In genomic region chr5:118990582-118990981, GRCh38 we compare ENCODE assay signal across 21 cellular contexts. TPM values are rescaled to one million over a fixed set of nuclear protein-coding genes. Genes with fewer than 3 reads are reported as not detected.
DNase-seq lines count a peak whose midpoint lies in the region; ATAC-seq and TF ChIP-seq lines count a peak whose summit lies in the region.
"Had no signal": no experiment of that assay in that cellular context is flagged by ENCODE, and none has a peak within 500 bp of the region (broad histone marks: within the 10 kb centered on the region; RNA-seq: fewer than 3 reads in every experiment).

No MANE protein-coding gene starts in this region.

- H3K79me2 ChIP-seq in hepatocyte (peaks cover 16% of the 10 kb centered on the region), trophoblast cell (ENCODE audit: control insufficient read depth, insufficient read depth, low read length, poor library complexity) (peaks cover 2% of the 10 kb centered on the region)

- H2AK5ac ChIP-seq in trophoblast cell (ENCODE audit: low read length), result no peak overlapping the region

- DNase-seq in Caco-2, result no peak
- no peak for DNase-seq in activated B cell treated with CpG ODN at 0.5 μM for 24 hours
- no peak for DNase-seq in hepatocyte (ENCODE audit: low spot score)
- DNase-seq in trophoblast cell, result peak; percentile 57 to 74
- DNase-seq in stimulated activated CD4-positive, alpha-beta T cell treated with anti-CD3 and anti-CD28 coated beads, Interleukin-15, amount 100 ng/mL, for 24 hours, result no peak
- DNase-seq in lower lobe of right lung, result no peak
- DNase-seq in NCI-H510A (lab: John Stamatoyannopoulos, UW), result no peak
- DNase-seq: DMS153; EL; H9; MM.1S; NCI-H1105; NCI-H1694 treated with DMSO at 0.1 percent for 48 hours; NCI-H345; NCI-H69; NK-92 treated with Interleukin-12 subunit alpha and Interleukin-12 subunit beta, amount 100 ng/mL, for 24 hours; OCI-M1 had no signal

- no peak overlapping the region for H4K12ac ChIP-seq in trophoblast cell (ENCODE audit: low read depth, low read length)

- H2BK120ac ChIP-seq in trophoblast cell (ENCODE audit: insufficient read depth, low read length, poor library complexity), result no peak overlapping the region

- H2AFZ ChIP-seq in hepatocyte, result no peak overlapping the region
- no peak overlapping the region for H2AFZ ChIP-seq in trophoblast cell (ENCODE audit: insufficient read depth, low read length, poor library complexity)

- H3K36me3 Mint-ChIP-seq in Caco-2 (ENCODE audit: insufficient read depth, unreplicated experiment) (no peaks in the 10 kb centered on the region), activated B cell treated with CpG ODN at 0.5 μM for 24 hours (ENCODE audit: low read depth) (no peaks in the 10 kb centered on the region)

- H3K27ac ChIP-seq in hepatocyte, result peak overlapping the region; percentile 74
- no peak overlapping the region for H3K27ac ChIP-seq in trophoblast cell (ENCODE audit: low read depth, low read length)
- H3K27ac ChIP-seq in lower lobe of right lung, result no peak overlapping the region
- H3K27ac ChIP-seq: A549, C4-2B, RWPE1 had no signal

- no peaks in the 10 kb centered on the region for H3K27me3 ChIP-seq in Caco-2 (replicated peaks; ENCODE audit: control insufficient read depth, insufficient read depth, low read length)
- H3K27me3 ChIP-seq in hepatocyte, result no peaks in the 10 kb centered on the region
- H3K27me3 ChIP-seq in trophoblast cell (ENCODE audit: insufficient read depth, low read length), result no peaks in the 10 kb centered on the region
- no peaks in the 10 kb centered on the region for H3K27me3 ChIP-seq in lower lobe of right lung (ENCODE audit: low read depth)

- no peaks in the 10 kb centered on the region for H4K20me1 ChIP-seq in hepatocyte (ENCODE audit: insufficient read depth, poor library complexity, severe bottlenecking)

- H3K4ac ChIP-seq in trophoblast cell (ENCODE audit: low read depth, low read length), result no peak overlapping the region

- no peaks in the 10 kb centered on the region for H3K36me3 ChIP-seq in Caco-2 (ENCODE audit: control insufficient read depth, insufficient read depth, low read length)
- H3K36me3 ChIP-seq in hepatocyte (replicated peaks; ENCODE audit: insufficient read depth, low read depth), result no peaks in the 10 kb centered on the region
- H3K36me3 ChIP-seq in trophoblast cell (ENCODE audit: control insufficient read depth in 1 of 2, insufficient read depth in 2 of 2, low read length in 2 of 2), result no peaks in the 10 kb centered on the region
- no peaks in the 10 kb centered on the region for H3K36me3 ChIP-seq in lower lobe of right lung

- no peaks in the 10 kb centered on the region for H3K9me3 Mint-ChIP-seq in Caco-2 (ENCODE audit: unreplicated experiment)
- peaks cover 6% of the 10 kb centered on the region for H3K9me3 Mint-ChIP-seq in activated B cell treated with CpG ODN at 0.5 μM for 24 hours

- no TSS peak for BruUV-seq in Caco-2 (replicated peaks; lab: Mats Ljungman, UMichigan)

- H3K4me1 ChIP-seq in Caco-2 (peaks cover 24% of the 10 kb centered on the region), hepatocyte (ENCODE audit: insufficient read depth) (peaks cover 9% of the 10 kb centered on the region), trophoblast cell (ENCODE audit: control insufficient read depth in 1 of 2, insufficient read depth in 2 of 2, low read length in 2 of 2) (peaks cover 0 to 1% of the 10 kb centered on the region in 2 experiments), lower lobe of right lung (peaks cover 8% of the 10 kb centered on the region)

- H3K79me1 ChIP-seq in trophoblast cell (ENCODE audit: low read length), result peaks cover 2% of the 10 kb centered on the region

- 73% methylated on average over 1 of the region's 1 CpG for WGBS in hepatocyte (ENCODE audit: low lambda C conversion rate, missing lambda C conversion rate)
- no CpG with 5 or more reads among the region's 1 CpG for WGBS in trophoblast cell (ENCODE audit: extremely low coverage, insufficient coverage, insufficient read length)

- no peaks in the 10 kb centered on the region for H3K27me3 Mint-ChIP-seq in Caco-2 (ENCODE audit: insufficient read depth, unreplicated experiment)
- H3K27me3 Mint-ChIP-seq in activated B cell treated with CpG ODN at 0.5 μM for 24 hours, result no peaks in the 10 kb centered on the region

- no peak for ATAC-seq in activated B cell treated with CpG ODN at 0.5 μM for 24 hours (ENCODE audit: low read depth)
- no peak for ATAC-seq in lower lobe of right lung
- ATAC-seq: A549, HepG2 had no signal

- H3K27ac Mint-ChIP-seq in Caco-2 (ENCODE audit: unreplicated experiment) (peak overlapping the region; percentile 89), activated B cell treated with CpG ODN at 0.5 μM for 24 hours (peak overlapping the region; percentile 38)
- H3K27ac Mint-ChIP-seq: H9 had no signal

- H3K4me2 ChIP-seq in hepatocyte (no peak overlapping the region), trophoblast cell (ENCODE audit: low read length) (no peak overlapping the region)
- H3K4me2 ChIP-seq: A549 had no signal

- H3K9ac ChIP-seq in trophoblast cell (ENCODE audit: low read length), result no peak overlapping the region

- H3K4me1 Mint-ChIP-seq in Caco-2 (ENCODE audit: low read depth, unreplicated experiment), result peaks cover 17% of the 10 kb centered on the region
- H3K4me1 Mint-ChIP-seq in activated B cell treated with CpG ODN at 0.5 μM for 24 hours, result peaks cover 33% of the 10 kb centered on the region

- intact Hi-C loops in Caco-2 (cut with micrococcal nuclease; ENCODE audit: unreplicated experiment), result no loop called here
- intact Hi-C loops in activated B cell treated with CpG ODN at 0.5 μM for 24 hours (cut with micrococcal nuclease), result no loop called here
- intact Hi-C loops in lower lobe of right lung (cut with DNase I), result no loop called here

- H3K4me3 Mint-ChIP-seq in Caco-2 (ENCODE audit: unreplicated experiment), result peak overlapping the region; percentile 81
- no peak overlapping the region for H3K4me3 Mint-ChIP-seq in activated B cell treated with CpG ODN at 0.5 μM for 24 hours
- H3K4me3 Mint-ChIP-seq: H9 had no signal

- H3K9me3 ChIP-seq in Caco-2, result no peaks in the 10 kb centered on the region
- H3K9me3 ChIP-seq in hepatocyte (ENCODE audit: low read depth), result no peaks in the 10 kb centered on the region
- no peaks in the 10 kb centered on the region for H3K9me3 ChIP-seq in trophoblast cell (ENCODE audit: insufficient read depth, low read depth, low read length)
- no peaks in the 10 kb centered on the region for H3K9me3 ChIP-seq in lower lobe of right lung
- H3K9me3 ChIP-seq: A549 had no signal

- CTCF ChIA-PET in Caco-2 (lab: Charles Lee), result interaction anchor here (1.2 to 3.0 kb wide), 2 partner anchors 80 to 277 kb away, joined by 3 to 13 read pairs; partner anchors contain the start of gene DMXL1
- CTCF ChIA-PET in activated B cell treated with CpG ODN at 0.5 μM for 24 hours (lab: Charles Lee), result interaction anchor here (0.8 to 5.3 kb wide), 2 partner anchors 139 to 420 kb away, joined by 3 to 101 read pairs; no protein-coding TSS in a partner anchor

- H4K91ac ChIP-seq in trophoblast cell (ENCODE audit: low read depth, low read length), result no peak overlapping the region

- H2BK5ac ChIP-seq in trophoblast cell (ENCODE audit: low read depth, low read length, poor library complexity), result no peak overlapping the region

- H3K23ac ChIP-seq in trophoblast cell (ENCODE audit: low read length), result no peak overlapping the region

- POLR2A ChIA-PET in Caco-2 (lab: Charles Lee), result interaction anchor here (0.8 to 3.0 kb wide), 2 partner anchors 80 to 278 kb away, joined by 3 to 14 read pairs; partner anchors contain the start of gene DMXL1
- POLR2A ChIA-PET in activated B cell treated with CpG ODN at 0.5 μM for 24 hours (lab: Charles Lee), result interaction anchor here (3.6 kb wide), 1 partner anchor 80 kb away, joined by 23 read pairs; the partner anchor contains the start of gene DMXL1

- H3K4me3 ChIP-seq in Caco-2 (ENCODE audit: low read depth, low read length), result no peak overlapping the region
- no peak overlapping the region for H3K4me3 ChIP-seq in hepatocyte
- no peak overlapping the region for H3K4me3 ChIP-seq in trophoblast cell (ENCODE audit: low read depth, low read length)
- no peak overlapping the region for H3K4me3 ChIP-seq in lower lobe of right lung
- H3K4me3 ChIP-seq: A549 had no signal

- no peaks in the 10 kb centered on the region for H3K9me2 ChIP-seq in hepatocyte (replicated peaks; ENCODE audit: insufficient read depth)

- no peak overlapping the region for H4K8ac ChIP-seq in trophoblast cell (ENCODE audit: low read depth, low read length)

- no peak overlapping the region for H3K14ac ChIP-seq in trophoblast cell (ENCODE audit: low read length)

- H2BK12ac ChIP-seq in trophoblast cell (ENCODE audit: low read length), result no peak overlapping the region

- no peak overlapping the region for H3K18ac ChIP-seq in trophoblast cell (ENCODE audit: low read length)

- TF ChIP-seq CTCF in Caco-2 (IDR thresholded peaks at IDR 0.05; ENCODE audit: insufficient read depth in 1 of 2, low read depth in 1 of 2, low read length in 1 of 2, severe bottlenecking in 1 of 2, unreplicated experiment in 1 of 2), result no peak
- TF ChIP-seq CTCF in activated B cell treated with CpG ODN at 0.5 μM for 24 hours (IDR thresholded peaks at IDR 0.05), result no peak
- TF ChIP-seq CTCF in hepatocyte (IDR thresholded peaks at IDR 0.05; ENCODE audit: poor library complexity), result no peak
- no peak for TF ChIP-seq CTCF in lower lobe of right lung (IDR thresholded peaks at IDR 0.05)

RNA-seq across cellular contexts. Expression of gene DTWD2, which starts 2.2 kb away (rescaled TPM):
- total RNA-seq in Caco-2 (2022) (5.6 and 6.4 TPM in 2 replicates), activated B cell treated with CpG ODN at 0.5 μM for 24 hours (3.5 and 4.0 TPM in 2 replicates), hepatocyte (7.8 and 14.1 TPM in 2 replicates), lower lobe of right lung (9.0 TPM)
- polyA plus RNA-seq in hepatocyte, result 2.5 and 2.7 TPM in 2 replicates
- 1.0 and 1.2 TPM in 2 replicates for polyA plus RNA-seq in trophoblast cell (2013)

Comparison
In these comparisons a context has a peak if more than half of its experiments do, and no peak if none do; other contexts are left out.
1. DNase-seq: peak in trophoblast cell (2 of 2); none in Caco-2 (0 of 2), activated B cell treated with CpG ODN at 0.5 μM for 24 hours (single experiment), hepatocyte (single experiment), stimulated activated CD4-positive, alpha-beta T cell treated with anti-CD3 and anti-CD28 coated beads, Interleukin-15, amount 100 ng/mL, for 24 hours (single experiment), lower lobe of right lung (single experiment) and NCI-H510A (single experiment).